Comparison of ENCODE assay signal across 1 cellular context in genomic region chr6:35688605-35689322, GRCh38.
A peak's percentile ranks its signal among the peaks of the same experiment; 100 is the strongest.
TF ChIP-seq lines count a peak whose summit lies in the region.

Gene FKBP5 (minus strand): TSS chr6:35688915. CDS start chr6:35642824, 46,091 bp downstream.

TF ChIP-seq in GM12878, 131 proteins besides CTCF, POLR2A, EP300 and RAD21 (continued from another document and continues in another):
- no peak; the same call in 1 of the 2 replicates for TF ChIP-seq ZNF687 (IDR thresholded peaks at IDR 0.05)
- peak; percentile 74; the same call in 1 of the 2 replicates for TF ChIP-seq RAD51 (IDR thresholded peaks at IDR 0.05)
- TF ChIP-seq POU2F2 (IDR thresholded peaks at IDR 0.05; ENCODE audit: borderline replicate concordance, low read depth, low read length) = peak; percentile 97; the same call in 2 of the 3 replicates
- TF ChIP-seq SP1 (IDR thresholded peaks at IDR 0.05; ENCODE audit: low read depth, low read length) = peak; percentile 92
- TF ChIP-seq USF1 (IDR thresholded peaks at IDR 0.05; ENCODE audit: borderline replicate concordance, extremely low read length, insufficient read depth, low read depth, low read length) = peak; percentile 67
- no peak for TF ChIP-seq PAX8 (IDR thresholded peaks at IDR 0.05)
- TF ChIP-seq ATF3 (IDR thresholded peaks at IDR 0.05; ENCODE audit: borderline replicate concordance, extremely low read depth, low read depth, low read length) = no peak
- TF ChIP-seq ZNF207 (IDR thresholded peaks at IDR 0.05; ENCODE audit: borderline replicate concordance) = no peak
- TF ChIP-seq SUZ12 (IDR thresholded peaks at IDR 0.05; ENCODE audit: unreplicated experiment) = no peak
- no peak for TF ChIP-seq SUPT20H (IDR thresholded peaks at IDR 0.05; ENCODE audit: borderline replicate concordance, control insufficient read depth, low read depth, low read length)
- TF ChIP-seq KAT2A (conservative IDR thresholded peaks at IDR 0.05; ENCODE audit: control insufficient read depth, low read depth, low read length) = no peak
- no peak for TF ChIP-seq ZNF274 (IDR thresholded peaks at IDR 0.05; ENCODE audit: insufficient read depth, insufficient read length)
- no peak for TF ChIP-seq CEBPB (IDR thresholded peaks at IDR 0.05; ENCODE audit: borderline replicate concordance in 1 of 2, low read depth in 2 of 2, low read length in 2 of 2)
- peak; percentile 76; the same call in 1 of the 2 replicates for TF ChIP-seq POLR2AphosphoS2 (IDR thresholded peaks at IDR 0.05; ENCODE audit: low read depth, low read length)
- TF ChIP-seq E2F4 (IDR thresholded peaks at IDR 0.05; ENCODE audit: low read depth, low read length) = peak; percentile 84
- no peak for TF ChIP-seq SMAD1 (IDR thresholded peaks at IDR 0.05; ENCODE audit: low read depth, partially characterized antibody)
- no peak for TF ChIP-seq IRF5 (IDR thresholded peaks at IDR 0.05; ENCODE audit: borderline replicate concordance)
- no peak; the same call in none of the 2 replicates for TF ChIP-seq LARP7 (IDR thresholded peaks at IDR 0.05)
- TF ChIP-seq SIN3A (IDR thresholded peaks at IDR 0.05; ENCODE audit: low read depth, low read length) = no peak
- TF ChIP-seq ZBTB4 (CRISPR knock-in tag; IDR thresholded peaks at IDR 0.05) = no peak
- peak; percentile 63; the same call in 1 of the 2 replicates for TF ChIP-seq ZNF217 (IDR thresholded peaks at IDR 0.05)
- TF ChIP-seq BCLAF1 (IDR thresholded peaks at IDR 0.05) = no peak
- TF ChIP-seq CBX5 (IDR thresholded peaks at IDR 0.05; ENCODE audit: low read depth) = no peak
- no peak for TF ChIP-seq YBX1 (IDR thresholded peaks at IDR 0.05)
- TF ChIP-seq FOS (IDR thresholded peaks at IDR 0.05; ENCODE audit: borderline replicate concordance, extremely low read depth, insufficient read length) = peak; percentile 23
- TF ChIP-seq REST (IDR thresholded peaks at IDR 0.05; ENCODE audit: low read depth, low read length) = 0 out of 2 replicates have a peak, but pooled peaks have one; percentile 34
- no peak for TF ChIP-seq JUNB (IDR thresholded peaks at IDR 0.05)
- peak; percentile 82 for TF ChIP-seq IKZF1 (conservative IDR thresholded peaks at IDR 0.05)
- no peak for TF ChIP-seq ESRRA (IDR thresholded peaks at IDR 0.05; ENCODE audit: low read length)
- no peak for TF ChIP-seq IRF4 (IDR thresholded peaks at IDR 0.05; ENCODE audit: low read depth, low read length)
- no peak for TF ChIP-seq SREBF2 (IDR thresholded peaks at IDR 0.05; ENCODE audit: low read length)
- TF ChIP-seq SMARCA5 (IDR thresholded peaks at IDR 0.05) = peak; percentile 67; the same call in 1 of the 2 replicates
- no peak for TF ChIP-seq CEBPZ (IDR thresholded peaks at IDR 0.05; ENCODE audit: low read depth, low read length)
- TF ChIP-seq NFYA (IDR thresholded peaks at IDR 0.05; ENCODE audit: borderline replicate concordance, low read depth, low read length) = no peak
- no peak for TF ChIP-seq JUND (IDR thresholded peaks at IDR 0.05; ENCODE audit: low read depth, low read length)
- no peak for TF ChIP-seq BRCA1 (IDR thresholded peaks at IDR 0.05; ENCODE audit: low read depth, low read length)
- peak; percentile 72; the same call in 1 of the 2 replicates for TF ChIP-seq POLR2AphosphoS5 (IDR thresholded peaks at IDR 0.05; ENCODE audit: low read length)
- TF ChIP-seq MYC (IDR thresholded peaks at IDR 0.05; ENCODE audit: insufficient read depth, insufficient read length, insufficient replicate concordance, low read length, severe bottlenecking) = no peak
- TF ChIP-seq BACH1 (IDR thresholded peaks at IDR 0.05; ENCODE audit: borderline replicate concordance) = peak; percentile 92; the same call in 1 of the 2 replicates
